1 cellular context compared by ENCODE assay signal in the genomic region with DNA sequence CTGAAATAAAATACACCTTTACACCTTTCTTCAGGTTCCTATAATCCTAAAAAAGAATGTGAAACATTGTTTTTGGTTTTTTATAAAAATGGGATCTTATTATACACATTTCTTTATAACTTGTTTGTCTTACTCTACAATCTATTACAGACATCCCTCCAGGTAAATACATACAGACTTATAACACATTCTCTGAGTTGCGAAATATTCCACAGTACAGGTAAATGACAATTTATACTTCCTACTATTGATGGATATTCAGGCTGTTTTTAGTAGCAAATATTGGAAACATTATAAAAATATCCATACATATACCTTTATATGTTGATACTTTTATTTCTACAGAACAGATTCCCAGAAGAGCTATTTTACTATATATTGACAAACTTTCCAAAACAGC.
A peak's percentile ranks its signal among the peaks of the same experiment; 100 is the strongest.
TF ChIP-seq lines count a peak whose summit lies in the region.

No MANE protein-coding gene starts in this region.

TF ChIP-seq in H1, 55 proteins besides CTCF, POLR2A, EP300 and RAD21:
- TF ChIP-seq, protein P1, sequence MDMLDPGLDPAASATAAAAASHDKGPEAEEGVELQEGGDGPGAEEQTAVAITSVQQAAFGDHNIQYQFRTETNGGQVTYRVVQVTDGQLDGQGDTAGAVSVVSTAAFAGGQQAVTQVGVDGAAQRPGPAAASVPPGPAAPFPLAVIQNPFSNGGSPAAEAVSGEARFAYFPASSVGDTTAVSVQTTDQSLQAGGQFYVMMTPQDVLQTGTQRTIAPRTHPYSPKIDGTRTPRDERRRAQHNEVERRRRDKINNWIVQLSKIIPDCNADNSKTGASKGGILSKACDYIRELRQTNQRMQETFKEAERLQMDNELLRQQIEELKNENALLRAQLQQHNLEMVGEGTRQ (IDR thresholded peaks at IDR 0.05; ENCODE audit: low read length): no peak
- TF ChIP-seq CEBPB (IDR thresholded peaks at IDR 0.05; ENCODE audit: low read depth, low read length) (peak; percentile 54; the same call in 1 of the 2 replicates), SUZ12 (IDR thresholded peaks at IDR 0.05; ENCODE audit: low read length) (no peak)
